17 cellular contexts compared by ENCODE assay signal in genomic region chr10:67076175-67076574, GRCh38.
"Had no signal": no experiment of that assay in that cellular context is flagged by ENCODE, and none has a peak within 500 bp of the region (broad histone marks: within the 10 kb centered on the region; RNA-seq: fewer than 3 reads in every experiment).

No MANE protein-coding gene starts in this region.

- H3K4me3 Mint-ChIP-seq: activated CD8-positive, alpha-beta memory T cell treated with anti-CD3 and anti-CD28 coated beads, Interleukin-2, amount 10 ng/mL, durations not matched to agents 7 days and 5 days; activated naive CD8-positive, alpha-beta T cell; activated T-cell treated with anti-CD3 and anti-CD28 coated beads, Interleukin-2, amount 50 U/mL, for 24 hours; central memory CD8-positive, alpha-beta T cell; naive B cell; T-helper 2 cell treated with Interferon-gamma antibody and Interleukin-4, amounts not matched to agents 5 μg/mL and 100 μg/mL, for 36 hours had no signal

- H3K27me3 Mint-ChIP-seq: activated CD8-positive, alpha-beta memory T cell treated with anti-CD3 and anti-CD28 coated beads, Interleukin-2, amount 10 ng/mL, durations not matched to agents 7 days and 5 days; activated naive CD8-positive, alpha-beta T cell; activated T-cell treated with anti-CD3 and anti-CD28 coated beads, Interleukin-2, amount 50 U/mL, for 24 hours; central memory CD8-positive, alpha-beta T cell; naive B cell had no signal

- H3K4me3 ChIP-seq: smooth muscle cell, thyroid gland, uterus had no signal

- H3K27ac ChIP-seq: neutrophil, thyroid gland, uterus had no signal

- H3K4me1 ChIP-seq: thyroid gland, uterus had no signal

- H3K9me3 Mint-ChIP-seq: T-helper 2 cell treated with Interferon-gamma antibody and Interleukin-4, amounts not matched to agents 5 μg/mL and 100 μg/mL, for 36 hours had no signal

- ATAC-seq: activated CD8-positive, alpha-beta memory T cell treated with anti-CD3 and anti-CD28 coated beads, Interleukin-2, amount 10 ng/mL, durations not matched to agents 7 days and 5 days had no signal

- H3K4me1 Mint-ChIP-seq: activated CD8-positive, alpha-beta memory T cell treated with anti-CD3 and anti-CD28 coated beads, Interleukin-2, amount 10 ng/mL, durations not matched to agents 7 days and 5 days; central memory CD8-positive, alpha-beta T cell; naive B cell had no signal

- H3K27ac Mint-ChIP-seq: activated CD8-positive, alpha-beta memory T cell treated with anti-CD3 and anti-CD28 coated beads, Interleukin-2, amount 10 ng/mL, durations not matched to agents 7 days and 5 days; activated naive CD8-positive, alpha-beta T cell; activated T-cell treated with anti-CD3 and anti-CD28 coated beads, Interleukin-2, amount 50 U/mL, for 24 hours; naive B cell; T-helper 2 cell treated with Interferon-gamma antibody and Interleukin-4, amounts not matched to agents 5 μg/mL and 100 μg/mL, for 36 hours had no signal

- H3K36me3 Mint-ChIP-seq: activated CD8-positive, alpha-beta memory T cell treated with anti-CD3 and anti-CD28 coated beads, Interleukin-2, amount 10 ng/mL, durations not matched to agents 7 days and 5 days; activated naive CD8-positive, alpha-beta T cell; naive B cell had no signal

- H3K9me3 ChIP-seq: neutrophil, thyroid gland, uterus had no signal

- H3K36me3 ChIP-seq: neutrophil, thyroid gland, uterus had no signal

- H3K27me3 ChIP-seq: neutrophil, thyroid gland, uterus had no signal

- DNase-seq: activated CD4-positive, alpha-beta T cell treated with anti-CD3 and anti-CD28 coated beads, Interleukin-2, amount 50 U/mL, for 4 hours; activated CD4-positive, CD25-positive, alpha-beta regulatory T cell treated with anti-CD3 and anti-CD28 coated beads, Interleukin-2, amount 50 U/mL, for 72 hours; activated CD8-positive, alpha-beta memory T cell treated with anti-CD3 and anti-CD28 coated beads, Interleukin-2, amount 10 ng/mL, durations not matched to agents 7 days and 5 days; activated effector memory CD4-positive, alpha-beta T cell treated with anti-CD3 and anti-CD28 coated beads, Interleukin-2, amount 50 U/mL, for 16 hours; activated T-cell treated with anti-CD3 and anti-CD28 coated beads, Interleukin-2, amount 50 U/mL, for 24 hours; dermis blood vessel endothelial cell; midbrain; naive B cell; posterior cingulate gyrus; SW 1271; thyroid gland; uterus had no signal
